ENCODE assay signal across 1 cellular context in the genomic region with DNA sequence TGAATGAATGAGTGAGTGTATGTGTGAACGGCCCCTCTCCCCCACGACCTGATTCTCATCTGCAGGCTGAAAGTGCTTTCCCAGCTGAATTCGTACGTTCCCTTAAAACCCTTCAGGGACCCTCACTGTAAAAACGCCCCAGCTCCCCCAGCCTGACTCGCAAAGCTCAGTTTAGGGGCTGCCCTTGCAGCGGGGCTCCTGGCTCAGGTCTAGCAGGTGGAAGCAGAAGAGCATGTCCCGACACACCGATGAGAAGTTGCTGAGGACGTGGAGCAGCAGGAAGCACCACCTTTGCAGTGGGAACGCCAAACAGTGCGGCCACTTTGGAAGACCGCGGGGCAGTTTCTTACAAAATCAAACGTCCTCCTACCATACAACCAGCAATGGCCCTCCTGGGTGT.
TF ChIP-seq lines count a peak whose summit lies in the region.

No MANE protein-coding gene starts in this region.

TF ChIP-seq in K562, 482 proteins besides CTCF, POLR2A, EP300 and RAD21:
- no peak for TF ChIP-seq ZNF561 (CRISPR knock-in tag; conservative IDR thresholded peaks at IDR 0.05)
- no peak for TF ChIP-seq ZNF253 (CRISPR knock-in tag; conservative IDR thresholded peaks at IDR 0.05)
- TF ChIP-seq ZBTB7A (IDR thresholded peaks at IDR 0.05; ENCODE audit: borderline replicate concordance, control insufficient read depth, low read depth, low read length) = 0 out of 2 replicates have a peak, but pooled peaks have one; percentile 26
- TF ChIP-seq E2F5 (CRISPR knock-in tag; IDR thresholded peaks at IDR 0.05) = no peak
- no peak for TF ChIP-seq GTF2A2 (tag; IDR thresholded peaks at IDR 0.05)
- TF ChIP-seq ZNF24 (IDR thresholded peaks at IDR 0.05) = peak; percentile 85
- TF ChIP-seq ZNF143 (CRISPR knock-in tag; IDR thresholded peaks at IDR 0.05) = 0 out of 2 replicates have a peak, but pooled peaks have one; percentile 19
- TF ChIP-seq USF1 (CRISPR knock-in tag; IDR thresholded peaks at IDR 0.05) = 0 out of 2 replicates have a peak, but pooled peaks have one; percentile 19
- no peak for TF ChIP-seq MBD2 (IDR thresholded peaks at IDR 0.05; ENCODE audit: borderline replicate concordance, low read depth)
- no peak for TF ChIP-seq ZBTB17 (CRISPR knock-in tag; IDR thresholded peaks at IDR 0.05)
- TF ChIP-seq, protein P1, sequence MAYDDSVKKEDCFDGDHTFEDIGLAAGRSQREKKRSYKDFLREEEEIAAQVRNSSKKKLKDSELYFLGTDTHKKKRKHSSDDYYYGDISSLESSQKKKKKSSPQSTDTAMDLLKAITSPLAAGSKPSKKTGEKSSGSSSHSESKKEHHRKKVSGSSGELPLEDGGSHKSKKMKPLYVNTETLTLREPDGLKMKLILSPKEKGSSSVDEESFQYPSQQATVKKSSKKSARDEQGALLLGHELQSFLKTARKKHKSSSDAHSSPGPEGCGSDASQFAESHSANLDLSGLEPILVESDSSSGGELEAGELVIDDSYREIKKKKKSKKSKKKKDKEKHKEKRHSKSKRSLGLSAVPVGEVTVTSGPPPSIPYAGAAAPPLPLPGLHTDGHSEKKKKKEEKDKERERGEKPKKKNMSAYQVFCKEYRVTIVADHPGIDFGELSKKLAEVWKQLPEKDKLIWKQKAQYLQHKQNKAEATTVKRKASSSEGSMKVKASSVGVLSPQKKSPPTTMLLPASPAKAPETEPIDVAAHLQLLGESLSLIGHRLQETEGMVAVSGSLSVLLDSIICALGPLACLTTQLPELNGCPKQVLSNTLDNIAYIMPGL (CRISPR knock-in tag; IDR thresholded peaks at IDR 0.05) = no peak
- no peak for TF ChIP-seq ZSCAN32 (CRISPR knock-in tag; IDR thresholded peaks at IDR 0.05)
- TF ChIP-seq, protein P2, sequence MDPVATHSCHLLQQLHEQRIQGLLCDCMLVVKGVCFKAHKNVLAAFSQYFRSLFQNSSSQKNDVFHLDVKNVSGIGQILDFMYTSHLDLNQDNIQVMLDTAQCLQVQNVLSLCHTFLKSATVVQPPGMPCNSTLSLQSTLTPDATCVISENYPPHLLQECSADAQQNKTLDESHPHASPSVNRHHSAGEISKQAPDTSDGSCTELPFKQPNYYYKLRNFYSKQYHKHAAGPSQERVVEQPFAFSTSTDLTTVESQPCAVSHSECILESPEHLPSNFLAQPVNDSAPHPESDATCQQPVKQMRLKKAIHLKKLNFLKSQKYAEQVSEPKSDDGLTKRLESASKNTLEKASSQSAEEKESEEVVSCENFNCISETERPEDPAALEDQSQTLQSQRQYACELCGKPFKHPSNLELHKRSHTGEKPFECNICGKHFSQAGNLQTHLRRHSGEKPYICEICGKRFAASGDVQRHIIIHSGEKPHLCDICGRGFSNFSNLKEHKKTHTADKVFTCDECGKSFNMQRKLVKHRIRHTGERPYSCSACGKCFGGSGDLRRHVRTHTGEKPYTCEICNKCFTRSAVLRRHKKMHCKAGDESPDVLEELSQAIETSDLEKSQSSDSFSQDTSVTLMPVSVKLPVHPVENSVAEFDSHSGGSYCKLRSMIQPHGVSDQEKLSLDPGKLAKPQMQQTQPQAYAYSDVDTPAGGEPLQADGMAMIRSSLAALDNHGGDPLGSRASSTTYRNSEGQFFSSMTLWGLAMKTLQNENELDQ (CRISPR knock-in tag; IDR thresholded peaks at IDR 0.05; ENCODE audit: borderline replicate concordance) = no peak
- no peak for TF ChIP-seq THRA (IDR thresholded peaks at IDR 0.05)
- TF ChIP-seq RBM34 (IDR thresholded peaks at IDR 0.05; ENCODE audit: borderline replicate concordance, insufficient read depth, low read length) = no peak
- 0 out of 4 replicates have a peak, but pooled peaks of 1 of the 2 experiments have one; percentile 45 for TF ChIP-seq TEAD1 (CRISPR knock-in tag; IDR thresholded peaks at IDR 0.05)
- TF ChIP-seq ESRRA (IDR thresholded peaks at IDR 0.05; ENCODE audit: borderline replicate concordance, low read depth) = no peak
- no peak for TF ChIP-seq STAG1 (CRISPR knock-in tag; IDR thresholded peaks at IDR 0.05; ENCODE audit: borderline replicate concordance)
